In genomic region chr6:137722749-137723272, GRCh38 we compare ENCODE assay signal across 12 cellular contexts.
DNase-seq lines count a peak whose midpoint lies in the region; ATAC-seq and TF ChIP-seq lines count a peak whose summit lies in the region.
"Had no signal": no experiment of that assay in that cellular context is flagged by ENCODE, and none has a peak within 500 bp of the region (broad histone marks: within the 10 kb centered on the region; RNA-seq: fewer than 3 reads in every experiment).

No MANE protein-coding gene starts in this region.

- H3K4me1 ChIP-seq in osteoblast (ENCODE audit: insufficient read depth, low read length), result no peaks in the 10 kb centered on the region

- H3K9me3 ChIP-seq in osteoblast (ENCODE audit: low read depth, low read length), result no peaks in the 10 kb centered on the region
- H3K9me3 ChIP-seq: left lung had no signal

- no peaks in the 10 kb centered on the region for H4K20me1 ChIP-seq in osteoblast (ENCODE audit: insufficient read depth, low read length)

- H3K36me3 Mint-ChIP-seq in activated naive CD8-positive, alpha-beta T cell treated with anti-CD3 and anti-CD28 coated beads, Interleukin-2, amount 50 U/mL, for 24 hours (ENCODE audit: low read depth), result peaks cover 2% of the 10 kb centered on the region

- peaks cover 26% of the 10 kb centered on the region for H3K4me1 Mint-ChIP-seq in activated naive CD8-positive, alpha-beta T cell treated with anti-CD3 and anti-CD28 coated beads, Interleukin-2, amount 50 U/mL, for 24 hours

- H3K4me3 Mint-ChIP-seq in activated naive CD8-positive, alpha-beta T cell treated with anti-CD3 and anti-CD28 coated beads, Interleukin-2, amount 50 U/mL, for 24 hours, result no peak overlapping the region

- no peak overlapping the region for H3K4me2 ChIP-seq in osteoblast (ENCODE audit: insufficient read depth, low read length)

- H2AFZ ChIP-seq in osteoblast (ENCODE audit: low read length), result peak overlapping the region; percentile 57

- no peaks in the 10 kb centered on the region for H3K36me3 ChIP-seq in osteoblast (ENCODE audit: insufficient read depth, low read length)
- H3K36me3 ChIP-seq: left lung had no signal

- no peaks in the 10 kb centered on the region for H3K79me2 ChIP-seq in osteoblast (ENCODE audit: insufficient read depth, low read length)

- TF ChIP-seq CTCF in osteoblast (IDR thresholded peaks at IDR 0.05; ENCODE audit: extremely low read depth, low read depth, low read length), result no peak

- no peak overlapping the region for H3K4me3 ChIP-seq in osteoblast (ENCODE audit: insufficient read depth, low read length)
- H3K4me3 ChIP-seq: left lung, skin epidermis had no signal

- ATAC-seq in HG03108 (IDR thresholded peaks at IDR 0.05; ENCODE audit: unreplicated experiment) (peak; percentile 58), HG03139 (IDR thresholded peaks at IDR 0.05; ENCODE audit: unreplicated experiment) (no peak)
- ATAC-seq in activated naive CD8-positive, alpha-beta T cell treated with anti-CD3 and anti-CD28 coated beads, Interleukin-2, amount 50 U/mL, for 24 hours, result no peak
- ATAC-seq: left lung had no signal

- no peak overlapping the region for H3K27ac ChIP-seq in osteoblast (ENCODE audit: low read depth, low read length)
- H3K27ac ChIP-seq: 22Rv1 had no signal

- DNase-seq in DMS53 (lab: John Stamatoyannopoulos, UW), result peak; percentile 43
- no peak for DNase-seq in DMS53 treated with DMSO at 0.1 percent for 48 hours (lab: John Stamatoyannopoulos, UW; ENCODE audit: unreplicated experiment)
- DNase-seq in activated naive CD8-positive, alpha-beta T cell treated with anti-CD3 and anti-CD28 coated beads, Interleukin-2, amount 50 U/mL, for 24 hours, result no peak
- no peak for DNase-seq in osteoblast (ENCODE audit: insufficient read length, low spot score, missing footprints)
- no peak for DNase-seq in NCI-H2107 treated with DMSO at 0.1 percent for 48 hours (lab: John Stamatoyannopoulos, UW; ENCODE audit: unreplicated experiment)
- no peak for DNase-seq in NCI-H2107 (lab: John Stamatoyannopoulos, UW)
- DNase-seq: left lung, NCI-H2227 treated with DMSO at 0.1 percent for 48 hours had no signal

- no peaks in the 10 kb centered on the region for H3K27me3 Mint-ChIP-seq in activated naive CD8-positive, alpha-beta T cell treated with anti-CD3 and anti-CD28 coated beads, Interleukin-2, amount 50 U/mL, for 24 hours

- no peaks in the 10 kb centered on the region for H3K27me3 ChIP-seq in osteoblast (ENCODE audit: insufficient read depth, low read length)
- H3K27me3 ChIP-seq: left lung had no signal

- peak overlapping the region; percentile 45 for H3K27ac Mint-ChIP-seq in activated naive CD8-positive, alpha-beta T cell treated with anti-CD3 and anti-CD28 coated beads, Interleukin-2, amount 50 U/mL, for 24 hours

- peaks cover 7% of the 10 kb centered on the region for H3K9me3 Mint-ChIP-seq in activated naive CD8-positive, alpha-beta T cell treated with anti-CD3 and anti-CD28 coated beads, Interleukin-2, amount 50 U/mL, for 24 hours
